Comparison of ENCODE assay signal across 27 cellular contexts in genomic region chr14:88987516-88987915, GRCh38.
DNase-seq lines count a peak whose midpoint lies in the region; ATAC-seq, FAIRE-seq and TF ChIP-seq lines count a peak whose summit lies in the region.
"Had no signal": no experiment of that assay in that cellular context is flagged by ENCODE, and none has a peak within 500 bp of the region (broad histone marks: within the 10 kb centered on the region; RNA-seq: fewer than 3 reads in every experiment).

No MANE protein-coding gene starts in this region.

- H3K27me3 ChIP-seq in keratinocyte (ENCODE audit: control insufficient read depth, extremely low read depth, insufficient read depth, low read length) (no peaks in the 10 kb centered on the region), adrenal gland (no peaks in the 10 kb centered on the region)
- H3K27me3 ChIP-seq: BLaER1 treated with 17β-estradiol and CSF1 and Interleukin-3, amounts not matched to agents 10 nM and 100 nM; sigmoid colon had no signal

- intact Hi-C loops in adrenal gland (cut with DNase I): no loop called here

- no peak overlapping the region for H3K4me3 Mint-ChIP-seq in activated T-cell treated with anti-CD3 and anti-CD28 coated beads, Interleukin-2, amount 50 U/mL, for 4 hours
- no peak overlapping the region for H3K4me3 Mint-ChIP-seq in activated CD4-positive, alpha-beta T cell treated with anti-CD3 and anti-CD28 coated beads, Interleukin-2, amount 10 ng/mL, durations not matched to agents 7 days and 5 days
- H3K4me3 Mint-ChIP-seq: activated CD4-positive, alpha-beta T cell treated with anti-CD3 and anti-CD28 coated beads for 36 hours; activated CD8-positive, alpha-beta T cell treated with anti-CD3 and anti-CD28 coated beads, Interleukin-2, amount 10 ng/mL, durations not matched to agents 7 days and 5 days; activated naive CD4-positive, alpha-beta T cell treated with anti-CD3 and anti-CD28 coated beads, Interleukin-2, amount 50 U/mL, for 24 hours; naive thymus-derived CD4-positive, alpha-beta T cell had no signal

- H3K4me1 Mint-ChIP-seq in activated T-cell treated with anti-CD3 and anti-CD28 coated beads, Interleukin-2, amount 50 U/mL, for 4 hours (ENCODE audit: low read depth): no peaks in the 10 kb centered on the region
- no peaks in the 10 kb centered on the region for H3K4me1 Mint-ChIP-seq in activated CD4-positive, alpha-beta T cell treated with anti-CD3 and anti-CD28 coated beads, Interleukin-2, amount 10 ng/mL, durations not matched to agents 7 days and 5 days
- H3K4me1 Mint-ChIP-seq: activated CD4-positive, alpha-beta T cell treated with anti-CD3 and anti-CD28 coated beads for 36 hours; activated naive CD4-positive, alpha-beta T cell treated with anti-CD3 and anti-CD28 coated beads, Interleukin-2, amount 50 U/mL, for 24 hours; naive thymus-derived CD4-positive, alpha-beta T cell had no signal

- H3K27me3 Mint-ChIP-seq in activated T-cell treated with anti-CD3 and anti-CD28 coated beads, Interleukin-2, amount 50 U/mL, for 4 hours (ENCODE audit: low read depth): peaks cover 8% of the 10 kb centered on the region
- peaks cover 2% of the 10 kb centered on the region for H3K27me3 Mint-ChIP-seq in activated CD4-positive, alpha-beta T cell treated with anti-CD3 and anti-CD28 coated beads, Interleukin-2, amount 10 ng/mL, durations not matched to agents 7 days and 5 days

- H2AFZ ChIP-seq in keratinocyte (ENCODE audit: control insufficient read depth, low read length): no peak overlapping the region

- ATAC-seq in activated T-cell treated with anti-CD3 and anti-CD28 coated beads, Interleukin-2, amount 50 U/mL, for 4 hours: no peak
- ATAC-seq: activated CD4-positive, alpha-beta T cell treated with anti-CD3 and anti-CD28 coated beads for 36 hours; activated CD8-positive, alpha-beta T cell treated with anti-CD3 and anti-CD28 coated beads, Interleukin-2, amount 10 ng/mL, durations not matched to agents 7 days and 5 days; left ventricle myocardium superior; naive thymus-derived CD4-positive, alpha-beta T cell; Right ventricle myocardium inferior had no signal

- H3K9ac ChIP-seq in keratinocyte (ENCODE audit: control insufficient read depth, extremely low read depth, insufficient read depth, low read length): peak overlapping the region; percentile 24
- H3K9ac ChIP-seq: BLaER1 treated with 17β-estradiol and CSF1 and Interleukin-3, amounts not matched to agents 10 nM and 100 nM had no signal

- H3K36me3 ChIP-seq in keratinocyte (ENCODE audit: control insufficient read depth in 2 of 2, extremely low read depth in 1 of 2, insufficient read depth in 2 of 2, low read length in 2 of 2): no peaks in the 10 kb centered on the region
- H3K36me3 ChIP-seq in adrenal gland (replicated peaks in 1 of 2): no peaks in the 10 kb centered on the region
- H3K36me3 ChIP-seq: BLaER1 treated with 17β-estradiol and CSF1 and Interleukin-3, amounts not matched to agents 10 nM and 100 nM; prostate gland; sigmoid colon had no signal

- H3K36me3 Mint-ChIP-seq in activated T-cell treated with anti-CD3 and anti-CD28 coated beads, Interleukin-2, amount 50 U/mL, for 4 hours (ENCODE audit: insufficient read depth): no peaks in the 10 kb centered on the region
- no peaks in the 10 kb centered on the region for H3K36me3 Mint-ChIP-seq in activated CD4-positive, alpha-beta T cell treated with anti-CD3 and anti-CD28 coated beads, Interleukin-2, amount 10 ng/mL, durations not matched to agents 7 days and 5 days (ENCODE audit: low read depth)
- H3K36me3 Mint-ChIP-seq: activated naive CD4-positive, alpha-beta T cell treated with anti-CD3 and anti-CD28 coated beads, Interleukin-2, amount 50 U/mL, for 24 hours had no signal

- 76 to 88% (median 82%) methylated on average over 2 of the region's 2 CpGs for WGBS in adrenal gland, 4 donors

- no peak overlapping the region for H3K27ac Mint-ChIP-seq in activated CD4-positive, alpha-beta T cell treated with anti-CD3 and anti-CD28 coated beads, Interleukin-2, amount 10 ng/mL, durations not matched to agents 7 days and 5 days
- H3K27ac Mint-ChIP-seq: activated CD4-positive, alpha-beta T cell treated with anti-CD3 and anti-CD28 coated beads for 36 hours; activated CD8-positive, alpha-beta T cell treated with anti-CD3 and anti-CD28 coated beads, Interleukin-2, amount 10 ng/mL, durations not matched to agents 7 days and 5 days; activated naive CD4-positive, alpha-beta T cell treated with anti-CD3 and anti-CD28 coated beads, Interleukin-2, amount 50 U/mL, for 24 hours; activated T-helper 2 cell treated with anti-CD3 and anti-CD28 coated beads, Interferon-gamma antibody, Interleukin-2, Interleukin-4, amounts not matched to agents 10 μg/mL and 5 μg/mL and 100 μg/mL, durations not matched to agents 14 hours and 24 hours and 36 hours; naive thymus-derived CD4-positive, alpha-beta T cell had no signal

- CTCF ChIA-PET in activated CD4-positive, alpha-beta T cell treated with anti-CD3 and anti-CD28 coated beads, Interleukin-2, amount 10 ng/mL, durations not matched to agents 7 days and 5 days (lab: Charles Lee): no interaction called here

- DNase-seq in COLO829 (ENCODE audit: low spot score): peak; percentile 28
- DNase-seq in LoVo (ENCODE audit: low spot score): peak; percentile 41
- peak; percentile 59 for DNase-seq in SW480 (ENCODE audit: low spot score)
- peak; percentile 84 for DNase-seq in keratinocyte (ENCODE audit: low read depth, low spot score)
- DNase-seq in adrenal gland: no peak
- DNase-seq in ecto neural progenitor cell (ENCODE audit: low spot score): no peak
- DNase-seq in activated T-cell treated with anti-CD3 and anti-CD28 coated beads, Interleukin-2, amount 50 U/mL, for 4 hours: no peak
- DNase-seq in activated CD4-positive, alpha-beta T cell treated with anti-CD3 and anti-CD28 coated beads, Interleukin-2, amount 10 ng/mL, durations not matched to agents 7 days and 5 days: no peak
- DNase-seq: activated CD4-positive, alpha-beta T cell treated with anti-CD3 and anti-CD28 coated beads for 36 hours; activated CD8-positive, alpha-beta T cell treated with anti-CD3 and anti-CD28 coated beads, Interleukin-2, amount 10 ng/mL, durations not matched to agents 7 days and 5 days; amygdala; GDM1; IMR-90; left ventricle myocardium superior; midbrain; naive thymus-derived CD4-positive, alpha-beta T cell; sigmoid colon; stimulated activated CD4-positive, alpha-beta T cell treated with anti-CD3 and anti-CD28 coated beads, Interleukin-12 subunit alpha, Interleukin-12 subunit beta, amount 100 ng/mL, for 4 hours; stimulated activated CD4-positive, alpha-beta T cell treated with anti-CD3 and anti-CD28 coated beads, Interleukin-4, amount 100 ng/mL, for 1 hour; trophoblast cell had no signal

- peak; percentile 91 for FAIRE-seq in keratinocyte (lab: Jason Lieb, UNC)
- FAIRE-seq: endothelial cell of umbilical vein had no signal

- dilution Hi-C loops in keratinocyte (cut with MboI; ENCODE audit: extremely low pct_ligation_motif_present, low sequenced_read_pairs): no loop called here

- H3K4me3 ChIP-seq in keratinocyte (ENCODE audit: control insufficient read depth in 2 of 3, extremely low read depth in 1 of 3, insufficient read depth in 2 of 3, low read depth in 1 of 3, low read length in 3 of 3) (no peak overlapping the region), adrenal gland (no peak overlapping the region)
- H3K4me3 ChIP-seq: BLaER1 treated with 17β-estradiol and CSF1 and Interleukin-3, amounts not matched to agents 10 nM and 100 nM; prostate gland; sigmoid colon had no signal

- H3K79me2 ChIP-seq in keratinocyte (ENCODE audit: control insufficient read depth, insufficient read depth, low read length): no peaks in the 10 kb centered on the region

- POLR2A ChIA-PET in activated CD4-positive, alpha-beta T cell treated with anti-CD3 and anti-CD28 coated beads, Interleukin-2, amount 10 ng/mL, durations not matched to agents 7 days and 5 days (lab: Charles Lee): interaction anchor here (0.6 kb wide), 1 partner anchor 839 kb away, joined by 3 read pairs; no protein-coding TSS in a partner anchor

- H3K27ac ChIP-seq in keratinocyte (ENCODE audit: control insufficient read depth, insufficient read depth, low read length) (peak overlapping the region; percentile 85), adrenal gland (no peak overlapping the region)
- H3K27ac ChIP-seq: BLaER1 treated with 17β-estradiol and CSF1 and Interleukin-3, amounts not matched to agents 10 nM and 100 nM; prostate gland; sigmoid colon; VCaP had no signal

- H3K9me3 Mint-ChIP-seq in activated T-cell treated with anti-CD3 and anti-CD28 coated beads, Interleukin-2, amount 50 U/mL, for 4 hours: peaks cover 13% of the 10 kb centered on the region
- peaks cover 4% of the 10 kb centered on the region for H3K9me3 Mint-ChIP-seq in activated CD4-positive, alpha-beta T cell treated with anti-CD3 and anti-CD28 coated beads, Interleukin-2, amount 10 ng/mL, durations not matched to agents 7 days and 5 days

- no peak for TF ChIP-seq CTCF in keratinocyte (optimal IDR thresholded peaks at IDR 0.05 in 1 of 3, IDR thresholded peaks at IDR 0.05 in 1 of 3, conservative IDR thresholded peaks at IDR 0.05 in 1 of 3; ENCODE audit: extremely low read depth in 1 of 3, insufficient read depth in 2 of 3, low read length in 3 of 3)
- no peak for TF ChIP-seq CTCF in adrenal gland (IDR thresholded peaks at IDR 0.05)

- H3K9me1 ChIP-seq in keratinocyte (ENCODE audit: control insufficient read depth, extremely low read depth, insufficient read depth, low read length): no peaks in the 10 kb centered on the region

- peaks cover 15% of the 10 kb centered on the region for H3K9me3 ChIP-seq in keratinocyte (ENCODE audit: control insufficient read depth, low read depth, low read length)
- H3K9me3 ChIP-seq in adrenal gland (replicated peaks in 1 of 3): no peaks in the 10 kb centered on the region
- H3K9me3 ChIP-seq: prostate gland had no signal

- no peak for TF ChIP-seq POLR2A in adrenal gland (IDR thresholded peaks at IDR 0.05)

- H4K20me1 ChIP-seq in keratinocyte (ENCODE audit: control insufficient read depth, extremely low read depth, insufficient read depth, low read length): no peaks in the 10 kb centered on the region
- H4K20me1 ChIP-seq: BLaER1 treated with 17β-estradiol and CSF1 and Interleukin-3, amounts not matched to agents 10 nM and 100 nM had no signal

- H3K4me1 ChIP-seq in keratinocyte (ENCODE audit: control insufficient read depth, extremely low read depth, insufficient read depth, low read length): peaks cover 41% of the 10 kb centered on the region
- H3K4me1 ChIP-seq in adrenal gland (replicated peaks in 1 of 2): no peaks in the 10 kb centered on the region
- H3K4me1 ChIP-seq: prostate gland, sigmoid colon had no signal

- peak overlapping the region; percentile 7 for H3K4me2 ChIP-seq in keratinocyte (ENCODE audit: control insufficient read depth, extremely low read depth, insufficient read depth, low read depth, low read length)

Comparison
In these comparisons a context has a peak if more than half of its experiments do, and no peak if none do; other contexts are left out.
1. DNase-seq: peak in COLO829 (single experiment), LoVo (single experiment), SW480 (single experiment) and keratinocyte (single experiment); none in adrenal gland (0 of 7), ecto neural progenitor cell (single experiment), activated T-cell treated with anti-CD3 and anti-CD28 coated beads, Interleukin-2, amount 50 U/mL, for 4 hours (single experiment) and activated CD4-positive, alpha-beta T cell treated with anti-CD3 and anti-CD28 coated beads, Interleukin-2, amount 10 ng/mL, durations not matched to agents 7 days and 5 days (single experiment).